In genomic region chr21:36255650-36256047, GRCh38 we compare ENCODE assay signal across 11 cellular contexts.
DNase-seq lines count a peak whose midpoint lies in the region; ATAC-seq and FAIRE-seq lines count a peak whose summit lies in the region.
"Had no signal": no experiment of that assay in that cellular context is flagged by ENCODE, and none has a peak within 500 bp of the region (broad histone marks: within the 10 kb centered on the region; RNA-seq: fewer than 3 reads in every experiment).

No MANE protein-coding gene starts in this region.

- ATAC-seq in GM18502 (IDR thresholded peaks at IDR 0.05; ENCODE audit: poor library complexity, unreplicated experiment) (peak; percentile 61), GM21367 (IDR thresholded peaks at IDR 0.05; ENCODE audit: unreplicated experiment) (peak; percentile 62), HG03064 (IDR thresholded peaks at IDR 0.05; ENCODE audit: low read depth, unreplicated experiment) (peak; percentile 65), HG03025 (IDR thresholded peaks at IDR 0.05; ENCODE audit: low FRiP score, unreplicated experiment) (no peak)

- H3K27ac Mint-ChIP-seq in T-helper 2 cell treated with Interferon-gamma antibody and Interleukin-4, amounts not matched to agents 5 μg/mL and 100 μg/mL, for 36 hours: peak overlapping the region; percentile 5

- no peaks in the 10 kb centered on the region for H3K27me3 Mint-ChIP-seq in T-helper 2 cell treated with Interferon-gamma antibody and Interleukin-4, amounts not matched to agents 5 μg/mL and 100 μg/mL, for 36 hours (ENCODE audit: low read depth)
- H3K27me3 Mint-ChIP-seq: activated naive CD4-positive, alpha-beta T cell treated with anti-CD3 and anti-CD28 coated beads, Interleukin-2, amount 10 ng/mL, durations not matched to agents 7 days and 5 days had no signal

- H3K4me3 Mint-ChIP-seq in T-helper 2 cell treated with Interferon-gamma antibody and Interleukin-4, amounts not matched to agents 5 μg/mL and 100 μg/mL, for 36 hours: no peak overlapping the region
- H3K4me3 Mint-ChIP-seq: activated naive CD4-positive, alpha-beta T cell treated with anti-CD3 and anti-CD28 coated beads, Interleukin-2, amount 10 ng/mL, durations not matched to agents 7 days and 5 days had no signal

- H3K36me3 Mint-ChIP-seq in T-helper 2 cell treated with Interferon-gamma antibody and Interleukin-4, amounts not matched to agents 5 μg/mL and 100 μg/mL, for 36 hours (ENCODE audit: low read depth): peaks cover 35% of the 10 kb centered on the region

- H3K4me1 Mint-ChIP-seq in T-helper 2 cell treated with Interferon-gamma antibody and Interleukin-4, amounts not matched to agents 5 μg/mL and 100 μg/mL, for 36 hours (ENCODE audit: low read depth): peaks cover 27% of the 10 kb centered on the region

- no peak for FAIRE-seq in RCC 7860 (lab: Jason Lieb, UNC)

- DNase-seq in T-helper 2 cell treated with Interferon-gamma antibody and Interleukin-4, amounts not matched to agents 5 μg/mL and 100 μg/mL, for 36 hours (ENCODE audit: low spot score): no peak
- DNase-seq in NCI-H1092 (lab: John Stamatoyannopoulos, UW) (no peak), NCI-H69 (lab: John Stamatoyannopoulos, UW) (no peak), RCC 7860 (ENCODE audit: low spot score) (no peak)
- DNase-seq: activated naive CD4-positive, alpha-beta T cell treated with anti-CD3 and anti-CD28 coated beads, Interleukin-2, amount 10 ng/mL, durations not matched to agents 7 days and 5 days; mesendoderm; NCI-H1048 had no signal

- no peaks in the 10 kb centered on the region for H3K9me3 Mint-ChIP-seq in T-helper 2 cell treated with Interferon-gamma antibody and Interleukin-4, amounts not matched to agents 5 μg/mL and 100 μg/mL, for 36 hours
- H3K9me3 Mint-ChIP-seq: activated naive CD4-positive, alpha-beta T cell treated with anti-CD3 and anti-CD28 coated beads, Interleukin-2, amount 10 ng/mL, durations not matched to agents 7 days and 5 days had no signal
